In the genomic region with DNA sequence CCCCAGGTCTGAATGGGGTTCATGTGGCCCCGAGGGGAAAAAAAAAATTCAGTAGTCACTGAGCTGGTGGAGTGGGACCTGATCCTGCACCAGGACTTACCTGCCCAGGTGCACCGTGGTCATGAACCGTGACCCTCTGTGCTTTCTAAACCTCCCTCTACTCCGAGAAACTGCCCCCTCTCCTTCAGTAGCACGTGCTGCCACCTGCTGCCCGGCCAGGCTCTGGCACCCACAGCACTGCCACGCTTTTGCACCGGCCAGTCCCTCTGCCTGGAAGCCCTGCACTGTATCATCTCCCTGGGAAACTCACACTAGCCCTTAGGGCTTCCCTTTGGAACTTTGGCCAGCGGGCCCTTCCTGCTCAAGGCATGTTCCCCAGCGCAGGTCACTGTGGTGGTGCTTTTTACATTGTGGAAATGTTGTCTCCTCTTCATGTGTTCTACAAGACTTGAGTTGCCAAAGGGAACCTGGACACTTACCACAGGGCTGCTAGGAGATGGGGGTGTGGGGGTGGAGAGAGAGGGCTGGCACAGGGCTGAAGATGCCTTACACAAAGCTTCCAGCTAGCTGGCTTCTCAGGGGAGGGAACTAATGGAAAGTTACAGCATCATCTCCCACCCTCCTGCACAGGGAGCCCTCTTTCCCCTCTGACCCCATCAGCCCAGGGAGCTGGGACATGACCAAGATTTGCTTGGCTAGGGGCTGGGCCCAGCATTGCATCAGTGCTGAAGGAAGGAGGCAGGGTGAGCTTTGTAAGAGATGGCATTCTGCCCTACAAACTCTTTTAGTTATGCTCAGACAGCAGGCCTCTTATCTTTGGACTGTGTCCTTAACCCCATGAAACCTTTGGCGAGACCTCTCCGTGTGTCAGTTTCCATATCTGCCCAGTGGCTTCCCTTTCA, we compare ENCODE assay signal across 8 cellular contexts. TPM values are rescaled to one million over a fixed set of nuclear protein-coding genes. Genes with fewer than 3 reads are reported as not detected.
DNase-seq lines count a peak whose midpoint lies in the region; ATAC-seq, FAIRE-seq and TF ChIP-seq lines count a peak whose summit lies in the region.

No MANE protein-coding gene starts in this region.

- no peak overlapping the region for H3K4me3 Mint-ChIP-seq in activated T-helper 1 cell treated with anti-CD3 and anti-CD28 coated beads, Interleukin-12 subunit alpha, Interleukin-12 subunit beta, Interleukin-2, Interleukin-4 antibody, amounts not matched to agents 30 ng/mL and 10 ng/mL and 1 ng/mL, durations not matched to agents 14 hours and 24 hours and 36 hours

- no peak for TF ChIP-seq POLR2A in GM12892 (IDR thresholded peaks at IDR 0.05; ENCODE audit: low read depth, low read length)

- no peaks in the 10 kb centered on the region for H3K36me3 Mint-ChIP-seq in activated T-helper 1 cell treated with anti-CD3 and anti-CD28 coated beads, Interleukin-12 subunit alpha, Interleukin-12 subunit beta, Interleukin-2, Interleukin-4 antibody, amounts not matched to agents 30 ng/mL and 10 ng/mL and 1 ng/mL, durations not matched to agents 14 hours and 24 hours and 36 hours (ENCODE audit: low read depth)

- ATAC-seq in GM21526 (IDR thresholded peaks at IDR 0.05; ENCODE audit: low FRiP score, unreplicated experiment) (no peak), GM21360 (IDR thresholded peaks at IDR 0.05; ENCODE audit: unreplicated experiment) (no peak)

- DNase-seq in D341Med (ENCODE audit: low spot score) (peak; percentile 79), HTR-8/SVneo (ENCODE audit: insufficient read length, low spot score) (peak; percentile 63), kidney glomerular epithelial cell (lab: John Stamatoyannopoulos, UW) (peak; percentile 6), GM12892 (ENCODE audit: insufficient read length) (no peak), NOMO-1 (lab: John Stamatoyannopoulos, UW; ENCODE audit: unreplicated experiment in 2 of 2) (no peak)
- no peak for DNase-seq in activated T-helper 1 cell treated with anti-CD3 and anti-CD28 coated beads, Interleukin-12 subunit alpha, Interleukin-12 subunit beta, Interleukin-2, Interleukin-4 antibody, amounts not matched to agents 30 ng/mL and 10 ng/mL and 1 ng/mL, durations not matched to agents 14 hours and 24 hours and 36 hours (ENCODE audit: low spot score)

- peaks cover 33% of the 10 kb centered on the region for H3K27me3 Mint-ChIP-seq in activated T-helper 1 cell treated with anti-CD3 and anti-CD28 coated beads, Interleukin-12 subunit alpha, Interleukin-12 subunit beta, Interleukin-2, Interleukin-4 antibody, amounts not matched to agents 30 ng/mL and 10 ng/mL and 1 ng/mL, durations not matched to agents 14 hours and 24 hours and 36 hours (ENCODE audit: insufficient read depth)

- H3K9me3 Mint-ChIP-seq in activated T-helper 1 cell treated with anti-CD3 and anti-CD28 coated beads, Interleukin-12 subunit alpha, Interleukin-12 subunit beta, Interleukin-2, Interleukin-4 antibody, amounts not matched to agents 30 ng/mL and 10 ng/mL and 1 ng/mL, durations not matched to agents 14 hours and 24 hours and 36 hours, result no peaks in the 10 kb centered on the region

- no peaks in the 10 kb centered on the region for H3K4me1 Mint-ChIP-seq in activated T-helper 1 cell treated with anti-CD3 and anti-CD28 coated beads, Interleukin-12 subunit alpha, Interleukin-12 subunit beta, Interleukin-2, Interleukin-4 antibody, amounts not matched to agents 30 ng/mL and 10 ng/mL and 1 ng/mL, durations not matched to agents 14 hours and 24 hours and 36 hours (ENCODE audit: low read depth)

- peak; percentile 79 for FAIRE-seq in HTR-8/SVneo (lab: Jason Lieb, UNC)
- FAIRE-seq in GM12892 (lab: Jason Lieb, UNC), result no peak

- intact Hi-C loops in activated T-helper 1 cell treated with anti-CD3 and anti-CD28 coated beads, Interleukin-12 subunit alpha, Interleukin-12 subunit beta, Interleukin-2, Interleukin-4 antibody, amounts not matched to agents 30 ng/mL and 10 ng/mL and 1 ng/mL, durations not matched to agents 14 hours and 24 hours and 36 hours (cut with micrococcal nuclease), result no loop called here

- peak overlapping the region; percentile 58 for H3K27ac Mint-ChIP-seq in activated T-helper 1 cell treated with anti-CD3 and anti-CD28 coated beads, Interleukin-12 subunit alpha, Interleukin-12 subunit beta, Interleukin-2, Interleukin-4 antibody, amounts not matched to agents 30 ng/mL and 10 ng/mL and 1 ng/mL, durations not matched to agents 14 hours and 24 hours and 36 hours

RNA-seq across cellular contexts. Expression of a gene that starts 2.5 kb away (rescaled TPM):
- total RNA-seq in activated T-helper 1 cell treated with anti-CD3 and anti-CD28 coated beads, Interleukin-12 subunit alpha, Interleukin-12 subunit beta, Interleukin-2, Interleukin-4 antibody, amounts not matched to agents 30 ng/mL and 10 ng/mL and 1 ng/mL, durations not matched to agents 14 hours and 24 hours and 36 hours, result not detected in 2 replicates
- 0.04 TPM for polyA plus RNA-seq in GM12892 (2012; ENCODE audit: missing spikeins)

Comparison
In these comparisons a context has a peak if more than half of its experiments do, and no peak if none do; other contexts are left out.
1. DNase-seq: peak in D341Med (single experiment), HTR-8/SVneo (single experiment) and kidney glomerular epithelial cell (single experiment); none in activated T-helper 1 cell treated with anti-CD3 and anti-CD28 coated beads, Interleukin-12 subunit alpha, Interleukin-12 subunit beta, Interleukin-2, Interleukin-4 antibody, amounts not matched to agents 30 ng/mL and 10 ng/mL and 1 ng/mL, durations not matched to agents 14 hours and 24 hours and 36 hours (single experiment), GM12892 (single experiment) and NOMO-1 (0 of 2).